In the genomic region with DNA sequence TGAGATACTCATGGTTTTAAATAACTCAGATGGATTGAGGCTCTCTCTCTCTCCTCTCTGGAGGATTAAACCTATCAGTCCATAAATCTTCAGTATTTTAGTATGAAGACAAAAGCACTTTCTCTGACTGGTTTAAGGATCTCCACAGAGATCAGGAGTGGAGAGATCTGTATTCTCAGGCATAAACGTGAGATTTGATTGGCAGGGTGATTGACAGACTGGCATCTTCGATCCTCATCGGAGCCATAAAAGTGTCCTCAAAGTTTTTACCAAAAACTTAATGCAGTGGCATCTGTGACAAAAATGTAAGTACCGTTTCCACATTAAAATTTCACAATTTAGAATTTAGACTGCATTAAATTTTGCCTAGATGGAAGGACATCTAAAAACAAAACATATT, we compare ENCODE assay signal across 31 cellular contexts.
"Had no signal": no experiment of that assay in that cellular context is flagged by ENCODE, and none has a peak within 500 bp of the region (broad histone marks: within the 10 kb centered on the region; RNA-seq: fewer than 3 reads in every experiment).

No MANE protein-coding gene starts in this region.

- FAIRE-seq: astrocyte, bronchial epithelial cell had no signal

- H3K4me1 ChIP-seq: adrenal gland, ascending aorta, body of pancreas, breast epithelium had no signal

- DNase-seq: activated effector memory CD4-positive, alpha-beta T cell treated with anti-CD3 and anti-CD28 coated beads, Interleukin-2, amount 50 U/mL, for 16 hours; activated effector memory CD4-positive, alpha-beta T cell treated with Interleukin-2 at 50 U/mL for 16 hours; activated gamma-delta T cell; activated gamma-delta T cell treated with Interleukin-2 at 50 U/mL for 16 hours; activated naive CD4-positive, alpha-beta T cell; activated naive CD4-positive, alpha-beta T cell treated with anti-CD3 and anti-CD28 coated beads for 36 hours; activated naive CD4-positive, alpha-beta T cell treated with anti-CD3 and anti-CD28 coated beads, Interleukin-2, amount 10 ng/mL, durations not matched to agents 7 days and 5 days; activated naive CD4-positive, alpha-beta T cell treated with anti-CD3 and anti-CD28 coated beads, Interleukin-2, amount 50 U/mL, for 16 hours; activated naive CD4-positive, alpha-beta T cell treated with Interleukin-2 at 50 U/mL for 16 hours; activated naive CD8-positive, alpha-beta T cell treated with anti-CD3 and anti-CD28 coated beads for 36 hours; activated naive CD8-positive, alpha-beta T cell treated with anti-CD3 and anti-CD28 coated beads, Interleukin-2, amount 10 ng/mL, durations not matched to agents 7 days and 5 days; activated naive CD8-positive, alpha-beta T cell treated with anti-CD3 and anti-CD28 coated beads, Interleukin-2, amount 50 U/mL, for 24 hours; activated T-cell treated with anti-CD3 and anti-CD28 coated beads, Interleukin-2, amount 50 U/mL, for 1 hour; activated T-cell treated with anti-CD3 and anti-CD28 coated beads, Interleukin-2, amount 50 U/mL, for 24 hours; activated T-cell treated with anti-CD3 and anti-CD28 coated beads, Interleukin-2, amount 50 U/mL, for 4 hours; activated T-cell treated with anti-CD3 and anti-CD28 coated beads, Interleukin-2, amount 50 U/mL, for 48 hours; activated T-cell treated with anti-CD3 and anti-CD28 coated beads, Interleukin-2, amount 50 U/mL, for 72 hours; adrenal gland; amygdala; anterior cingulate cortex; aorta; body of pancreas; brain microvascular endothelial cell; caudate nucleus; central memory CD4-positive, alpha-beta T cell; cerebellar nuclear complex had no signal

- H3K27me3 ChIP-seq: ascending aorta, body of pancreas, brain microvascular endothelial cell, breast epithelium, cardiac muscle cell had no signal

- H3K27ac ChIP-seq: adrenal gland, ascending aorta, body of pancreas, brain microvascular endothelial cell, breast epithelium, cardiac muscle cell had no signal

- H3K9me3 ChIP-seq: adrenal gland, ascending aorta, body of pancreas, breast epithelium had no signal

- H3K4me3 ChIP-seq: adrenal gland, ascending aorta, body of pancreas, breast epithelium, cardiac muscle cell had no signal

- H3K36me3 ChIP-seq: adrenal gland, ascending aorta, brain microvascular endothelial cell, breast epithelium, cardiac muscle cell had no signal
